20 cellular contexts compared by ENCODE assay signal in genomic region chr14:36935976-36936678, GRCh38.
A peak's percentile ranks its signal among the peaks of the same experiment; 100 is the strongest.
DNase-seq lines count a peak whose midpoint lies in the region; TF ChIP-seq lines count a peak whose summit lies in the region.
"Had no signal": no experiment of that assay in that cellular context is flagged by ENCODE, and none has a peak within 500 bp of the region (broad histone marks: within the 10 kb centered on the region; RNA-seq: fewer than 3 reads in every experiment).

No MANE protein-coding gene starts in this region.

- no peaks in the 10 kb centered on the region for H3K36me3 ChIP-seq in KMS-11 (ENCODE audit: insufficient read depth)
- H3K36me3 ChIP-seq: brain microvascular endothelial cell, gastroesophageal sphincter, SJSA1, spleen had no signal

- TF ChIP-seq CTCF in KMS-11 (conservative IDR thresholded peaks at IDR 0.05; ENCODE audit: low read depth, low read length): no peak

- H4K20me1 ChIP-seq in KMS-11 (ENCODE audit: insufficient read depth): no peaks in the 10 kb centered on the region

- H3K27me3 ChIP-seq in KMS-11 (ENCODE audit: insufficient read depth, low read depth): no peaks in the 10 kb centered on the region
- H3K27me3 ChIP-seq: brain microvascular endothelial cell, gastroesophageal sphincter, SJSA1, spleen had no signal

- H3K79me2 ChIP-seq in KMS-11 (ENCODE audit: insufficient read depth, low read depth): no peaks in the 10 kb centered on the region

- no peak overlapping the region for H3K9ac ChIP-seq in KMS-11

- peak overlapping the region; percentile 24; the same call in 1 of the 2 replicates for H3K27ac ChIP-seq in KMS-11
- H3K27ac ChIP-seq: brain microvascular endothelial cell, gastroesophageal sphincter, SJSA1, spleen had no signal

- DNase-seq in AG20443 (ENCODE audit: low spot score) (peak; percentile 14), amniotic epithelial cell (ENCODE audit: low read depth) (peak; percentile 48), fibroblast of peridontal ligament (ENCODE audit: extremely low read depth) (peak; percentile 29), kidney glomerular epithelial cell (lab: John Stamatoyannopoulos, UW) (no peak), NCI-H774 (lab: John Stamatoyannopoulos, UW) (no peak), activated T-cell treated with anti-CD3 and anti-CD28 coated beads for 4 hours (no peak), activated gamma-delta T cell (lab: John Stamatoyannopoulos, UW) (no peak)
- DNase-seq: activated CD4-positive, alpha-beta T cell treated with anti-CD3 and anti-CD28 coated beads for 4 hours; activated naive CD8-positive, alpha-beta T cell treated with anti-CD3 and anti-CD28 coated beads for 36 hours; brain microvascular endothelial cell; cortex of kidney; kidney; NCI-H187; NCI-H446; occipital lobe; spleen had no signal

- H3K4me3 ChIP-seq in KMS-11 (IDR thresholded peaks at IDR 0.05; ENCODE audit: insufficient read depth, low read depth, low read length): no peak overlapping the region
- H3K4me3 ChIP-seq: gastroesophageal sphincter, K562, SJSA1, spleen had no signal

- H2AFZ ChIP-seq in KMS-11 (ENCODE audit: low read depth): peak overlapping the region; percentile 38; the same call in 1 of the 2 replicates

- peak overlapping the region; percentile 53 for H3K4me2 ChIP-seq in KMS-11

- peaks cover 18% of the 10 kb centered on the region for H3K4me1 ChIP-seq in KMS-11 (ENCODE audit: low read depth, poor library complexity, severe bottlenecking)
- H3K4me1 ChIP-seq: gastroesophageal sphincter, SJSA1, spleen had no signal

Comparison
In these comparisons a context has a peak if more than half of its experiments do, and no peak if none do; other contexts are left out.
1. DNase-seq: peak in AG20443 (single experiment), amniotic epithelial cell (single experiment) and fibroblast of peridontal ligament (single experiment); none in kidney glomerular epithelial cell (single experiment), NCI-H774 (single experiment), activated T-cell treated with anti-CD3 and anti-CD28 coated beads for 4 hours (single experiment) and activated gamma-delta T cell (single experiment).